1 cellular context compared by ENCODE assay signal in genomic region chr18:70334264-70334663, GRCh38.
TF ChIP-seq lines count a peak whose summit lies in the region.

No MANE protein-coding gene starts in this region.

TF ChIP-seq in HepG2, 621 proteins besides CTCF, POLR2A, EP300 and RAD21 (continued from another document):
- TF ChIP-seq ZBTB34 (CRISPR knock-in tag; IDR thresholded peaks at IDR 0.05) (no peak), ELF4 (CRISPR knock-in tag; IDR thresholded peaks at IDR 0.05; ENCODE audit: borderline replicate concordance) (no peak), DR1 (CRISPR knock-in tag; IDR thresholded peaks at IDR 0.05) (no peak), HNF1B (CRISPR knock-in tag; IDR thresholded peaks at IDR 0.05) (0 out of 2 replicates have a peak, but pooled peaks have one; percentile 0), HMGA1 (CRISPR knock-in tag; conservative IDR thresholded peaks at IDR 0.05) (no peak), ZNF280D (CRISPR knock-in tag; IDR thresholded peaks at IDR 0.05) (no peak), PHB2 (IDR thresholded peaks at IDR 0.05; ENCODE audit: partially characterized antibody) (no peak), ZNF749 (CRISPR knock-in tag; IDR thresholded peaks at IDR 0.05; ENCODE audit: borderline replicate concordance) (no peak), HDAC6 (IDR thresholded peaks at IDR 0.05; ENCODE audit: low read depth, low read length) (no peak), CEBPB (IDR thresholded peaks at IDR 0.05; ENCODE audit: borderline replicate concordance, low read depth, low read length) (0 out of 2 replicates have a peak, but pooled peaks have one; percentile 10), THRA (CRISPR knock-in tag; IDR thresholded peaks at IDR 0.05; ENCODE audit: borderline replicate concordance) (no peak), IRF9 (CRISPR knock-in tag; IDR thresholded peaks at IDR 0.05; ENCODE audit: borderline replicate concordance) (no peak), ZNF414 (CRISPR knock-in tag; IDR thresholded peaks at IDR 0.05) (no peak), ATF1 (CRISPR knock-in tag; IDR thresholded peaks at IDR 0.05) (no peak), NFAT5 (CRISPR knock-in tag; IDR thresholded peaks at IDR 0.05) (no peak), NCOA5 (CRISPR knock-in tag; IDR thresholded peaks at IDR 0.05) (no peak), SALL2 (CRISPR knock-in tag; IDR thresholded peaks at IDR 0.05) (no peak), ZFP36 (IDR thresholded peaks at IDR 0.05; ENCODE audit: borderline replicate concordance, low read depth, low read length, partially characterized antibody) (no peak)
